24 cellular contexts compared by ENCODE assay signal in genomic region chr2:53697686-53698085, GRCh38.
"Had no signal": no experiment of that assay in that cellular context is flagged by ENCODE, and none has a peak within 500 bp of the region (broad histone marks: within the 10 kb centered on the region; RNA-seq: fewer than 3 reads in every experiment).

No MANE protein-coding gene starts in this region.

- H3K9me3 Mint-ChIP-seq: naive B cell; neural progenitor cell; stimulated activated naive B cell treated with anti-CD40 and anti-IgM and Interleukin-4, amounts not matched to agents 10 μg/mL and 1 μg/mL and 100 μg/mL, for 72 hours; stimulated activated naive CD8-positive, alpha-beta T cell treated with anti-CD3 and anti-CD28 coated beads, Interleukin-15, Interleukin-2, amounts not matched to agents 100 ng/mL and 50 ng/mL, for 24 hours had no signal

- ATAC-seq: naive thymus-derived CD8-positive, alpha-beta T cell; natural killer cell treated with Interleukin-12 subunit alpha and Interleukin-12 subunit beta and Interleukin-15 and Interleukin-18, amount 100 ng/mL, for 72 hours; psoas muscle; right cardiac atrium; right lobe of liver; stimulated activated effector memory CD8-positive, alpha-beta T cell treated with anti-CD3 and anti-CD28 coated beads, Interleukin-12 subunit alpha, Interleukin-12 subunit beta, amount 100 ng/mL, for 72 hours; stimulated activated naive B cell treated with anti-CD40 and anti-IgM and Interleukin-4, amounts not matched to agents 10 μg/mL and 1 μg/mL and 100 μg/mL, for 72 hours had no signal

- DNase-seq: naive B cell; naive thymus-derived CD8-positive, alpha-beta T cell; occipital lobe; ovary; posterior cingulate gyrus; psoas muscle; right cardiac atrium; right lobe of liver; sigmoid colon; small intestine; stimulated activated CD4-positive, alpha-beta T cell treated with anti-CD3 and anti-CD28 coated beads, Interleukin-15, amount 100 ng/mL, for 24 hours; stimulated activated CD4-positive, alpha-beta T cell treated with anti-CD3 and anti-CD28 coated beads, Interleukin-2, amount 100 ng/mL, for 24 hours; stimulated activated CD4-positive, alpha-beta T cell treated with anti-CD3 and anti-CD28 coated beads, Interleukin-2, amount 100 ng/mL, for 48 hours; stimulated activated CD4-positive, alpha-beta T cell treated with anti-CD3 and anti-CD28 coated beads, Interleukin-4, amount 100 ng/mL, for 24 hours; stimulated activated naive B cell treated with anti-CD40 and anti-IgM and Interleukin-4, amounts not matched to agents 10 μg/mL and 1 μg/mL and 100 μg/mL, for 72 hours; stimulated activated naive CD4-positive, alpha-beta T cell treated with Interleukin-2 at 50 U/mL for 16 hours; stomach; thyroid gland; upper lobe of left lung had no signal

- H3K27ac Mint-ChIP-seq: naive B cell; naive thymus-derived CD8-positive, alpha-beta T cell; natural killer cell treated with Interleukin-12 subunit alpha and Interleukin-12 subunit beta and Interleukin-15 and Interleukin-18, amount 100 ng/mL, for 72 hours; neural progenitor cell; progenitor cell of endocrine pancreas; stimulated activated effector memory CD8-positive, alpha-beta T cell treated with anti-CD3 and anti-CD28 coated beads, Interleukin-12 subunit alpha, Interleukin-12 subunit beta, amount 100 ng/mL, for 72 hours; stimulated activated naive B cell treated with anti-CD40 and anti-IgM and Interleukin-4, amounts not matched to agents 10 μg/mL and 1 μg/mL and 100 μg/mL, for 72 hours; stimulated activated naive CD8-positive, alpha-beta T cell treated with anti-CD3 and anti-CD28 coated beads, Interleukin-15, Interleukin-2, amounts not matched to agents 100 ng/mL and 50 ng/mL, for 24 hours had no signal

- H3K4me1 Mint-ChIP-seq: naive B cell, neural progenitor cell had no signal

- H3K4me3 Mint-ChIP-seq: naive B cell; naive thymus-derived CD8-positive, alpha-beta T cell; natural killer cell treated with Interleukin-12 subunit alpha and Interleukin-12 subunit beta and Interleukin-15 and Interleukin-18, amount 100 ng/mL, for 72 hours; neural progenitor cell; stimulated activated effector memory CD8-positive, alpha-beta T cell treated with anti-CD3 and anti-CD28 coated beads, Interleukin-12 subunit alpha, Interleukin-12 subunit beta, amount 100 ng/mL, for 72 hours; stimulated activated naive B cell treated with anti-CD40 and anti-IgM and Interleukin-4, amounts not matched to agents 10 μg/mL and 1 μg/mL and 100 μg/mL, for 72 hours; stimulated activated naive CD8-positive, alpha-beta T cell treated with anti-CD3 and anti-CD28 coated beads, Interleukin-15, Interleukin-2, amounts not matched to agents 100 ng/mL and 50 ng/mL, for 24 hours had no signal

- H3K27me3 Mint-ChIP-seq: naive B cell; naive thymus-derived CD8-positive, alpha-beta T cell; natural killer cell treated with Interleukin-12 subunit alpha and Interleukin-12 subunit beta and Interleukin-15 and Interleukin-18, amount 100 ng/mL, for 72 hours; progenitor cell of endocrine pancreas; stimulated activated naive B cell treated with anti-CD40 and anti-IgM and Interleukin-4, amounts not matched to agents 10 μg/mL and 1 μg/mL and 100 μg/mL, for 72 hours; stimulated activated naive CD8-positive, alpha-beta T cell treated with anti-CD3 and anti-CD28 coated beads, Interleukin-15, Interleukin-2, amounts not matched to agents 100 ng/mL and 50 ng/mL, for 24 hours had no signal
